In the genomic region with DNA sequence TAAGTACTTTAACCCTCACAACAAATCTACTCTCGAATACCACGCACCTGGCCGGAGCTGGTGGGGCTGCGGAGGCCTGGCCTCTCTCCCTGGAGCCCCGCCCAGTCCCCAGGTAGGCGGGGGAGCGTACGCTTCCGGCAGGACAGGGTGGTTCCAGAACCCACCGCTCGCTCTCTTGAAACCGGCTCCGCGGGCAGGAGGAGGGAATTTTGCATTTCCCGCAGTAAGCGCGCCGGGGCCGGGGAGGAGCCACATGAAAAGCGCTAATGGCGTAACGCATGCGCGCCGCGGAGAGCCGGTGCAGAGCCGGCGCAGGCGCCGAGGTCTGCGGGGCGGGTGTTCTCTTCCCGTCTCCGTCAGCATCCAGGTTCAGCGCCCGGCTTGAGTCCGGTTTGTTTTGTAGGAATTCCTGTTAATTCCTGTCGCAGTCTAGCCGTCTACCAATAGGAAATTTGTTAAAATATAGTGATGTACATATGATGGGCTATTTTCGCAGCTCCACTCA, we compare ENCODE assay signal across 8 cellular contexts. TPM values are rescaled to one million over a fixed set of nuclear protein-coding genes. Genes with fewer than 3 reads are reported as not detected.
DNase-seq lines count a peak whose midpoint lies in the region; ATAC-seq, FAIRE-seq and TF ChIP-seq lines count a peak whose summit lies in the region.

No MANE protein-coding gene starts in this region.

- H3K4ac ChIP-seq in neuronal stem cell (ENCODE audit: low read length) = no peak overlapping the region

- no CpG with 5 or more reads among the region's 41 CpGs for WGBS in neuronal stem cell (ENCODE audit: extremely low coverage in 2 of 2, insufficient read length in 2 of 2, insufficient replicate concordance in 1 of 2), 2 donors

- no peak overlapping the region for H3K9ac ChIP-seq in neuronal stem cell (ENCODE audit: low read depth, low read length, poor library complexity)

- H2AK5ac ChIP-seq in neuronal stem cell (ENCODE audit: low read depth, low read length) = no peak overlapping the region

- no peak overlapping the region for H2BK5ac ChIP-seq in neuronal stem cell (ENCODE audit: low read length)

- TF ChIP-seq CTCF in RWPE2 (IDR thresholded peaks at IDR 0.05; ENCODE audit: poor library complexity, severe bottlenecking) = no peak

- no peak overlapping the region for H3K14ac ChIP-seq in neuronal stem cell (ENCODE audit: low read length)

- H3K27ac ChIP-seq in KOPT-K1 (ENCODE audit: low read depth, low read length, poor library complexity, severe bottlenecking) (peak overlapping the region; percentile 10), RWPE2 (ENCODE audit: poor library complexity, severe bottlenecking) (no peak overlapping the region), neuronal stem cell (replicated peaks; ENCODE audit: low read length) (no peak overlapping the region), substantia nigra (ENCODE audit: low read depth, low read length, poor library complexity, severe bottlenecking) (peak overlapping the region; percentile 45)

- peak; percentile 93 for DNase-seq in Daoy (ENCODE audit: low read depth)
- DNase-seq in RWPE2 (ENCODE audit: low spot score) = peak; percentile 85
- peak; percentile 72 for DNase-seq in activated gamma-delta T cell treated with Interleukin-2 at 50 U/mL for 16 hours
- DNase-seq in frontal cortex (ENCODE audit: low spot score in 2 of 2) = peak; percentile 26 to 59
- peak; percentile 79 for DNase-seq in neuronal stem cell (ENCODE audit: low spot score)
- peak in 46 of 49 donors; percentile 21 to 89 (median 68) for DNase-seq in substantia nigra (lab: John Stamatoyannopoulos, UW)

- H3K27me3 ChIP-seq in RWPE2 (ENCODE audit: insufficient read depth, poor library complexity, severe bottlenecking) (no peaks in the 10 kb centered on the region), neuronal stem cell (ENCODE audit: control insufficient read depth in 3 of 3, insufficient read depth in 3 of 3, low read depth in 1 of 3, low read length in 3 of 3) (peaks cover 0 to 5% (median 0%) of the 10 kb centered on the region in 3 experiments)

- H3K4me2 ChIP-seq in neuronal stem cell (ENCODE audit: insufficient read depth, low read length, poor library complexity, severe bottlenecking) = peak overlapping the region; percentile 90

- H2BK12ac ChIP-seq in neuronal stem cell (ENCODE audit: low read length) = no peak overlapping the region

- H4K8ac ChIP-seq in neuronal stem cell (ENCODE audit: low read depth, low read length) = no peak overlapping the region

- H3K9me3 ChIP-seq in KOPT-K1 (ENCODE audit: insufficient read depth, low read length, poor library complexity, severe bottlenecking) = no peaks in the 10 kb centered on the region
- H3K9me3 ChIP-seq in RWPE2 (ENCODE audit: severe bottlenecking) = no peaks in the 10 kb centered on the region
- peaks cover 0 to 5% of the 10 kb centered on the region in 2 donors for H3K9me3 ChIP-seq in neuronal stem cell (replicated peaks in 1 of 2; ENCODE audit: control insufficient read depth in 2 of 2, insufficient read depth in 1 of 2, low read depth in 1 of 2, low read length in 2 of 2)

- no peak overlapping the region for H2BK15ac ChIP-seq in neuronal stem cell (ENCODE audit: low read length)

- no peak overlapping the region for H3K23ac ChIP-seq in neuronal stem cell (ENCODE audit: low read depth, low read length, poor library complexity)

- peak overlapping the region; percentile 82 for H2AFZ ChIP-seq in neuronal stem cell (ENCODE audit: low read length)

- H3K4me3 ChIP-seq in RWPE2 (ENCODE audit: severe bottlenecking) = peak overlapping the region; percentile 37
- H3K4me3 ChIP-seq in neuronal stem cell (ENCODE audit: low read length in 2 of 2) = peak overlapping the region; percentile 41 to 75

- H3K4me1 ChIP-seq in RWPE2 (ENCODE audit: insufficient read depth, poor library complexity, severe bottlenecking) (no peaks in the 10 kb centered on the region), neuronal stem cell (ENCODE audit: control insufficient read depth in 2 of 2, insufficient read depth in 1 of 2, low read depth in 1 of 2, low read length in 2 of 2) (peaks cover 3 to 5% of the 10 kb centered on the region in 2 donors)

- no peak for FAIRE-seq in frontal cortex (lab: Jason Lieb, UNC)

- H3K79me1 ChIP-seq in neuronal stem cell (ENCODE audit: low read depth, low read length) = no peaks in the 10 kb centered on the region

- no peaks in the 10 kb centered on the region for H3K36me3 ChIP-seq in KOPT-K1 (ENCODE audit: insufficient read depth, low read length)
- no peaks in the 10 kb centered on the region for H3K36me3 ChIP-seq in RWPE2 (ENCODE audit: low read depth)
- H3K36me3 ChIP-seq in neuronal stem cell (replicated peaks in 1 of 2; ENCODE audit: control insufficient read depth in 2 of 2, insufficient read depth in 2 of 2, low read length in 2 of 2) = no peaks in the 10 kb centered on the region

- H3K18ac ChIP-seq in neuronal stem cell (ENCODE audit: low read length) = peak overlapping the region; percentile 40

- H4K91ac ChIP-seq in neuronal stem cell (ENCODE audit: low read depth, low read length, poor library complexity) = no peak overlapping the region

- ATAC-seq in GM21825 (IDR thresholded peaks at IDR 0.05; ENCODE audit: unreplicated experiment) (peak; percentile 74), RWPE2 (ENCODE audit: low read depth) (peak; percentile 89)

- no peak overlapping the region for H2BK120ac ChIP-seq in neuronal stem cell (ENCODE audit: low read depth, low read length)

RNA-seq across cellular contexts. Expression of gene CAVIN4, which starts 20.8 kb away (rescaled TPM):
- 2.2 and 3.5 TPM in 2 replicates for total RNA-seq in Daoy (2014; rRNA removed; shearing (Covaris generic))
- 14.7 TPM for total RNA-seq in frontal cortex
- polyA plus RNA-seq in neuronal stem cell (2013, experiment 1 of 2) = 4.7 TPM
- polyA plus RNA-seq in neuronal stem cell (2013, experiment 2 of 2) = 4.9 TPM

Comparison
In these comparisons a context has a peak if more than half of its experiments do, and no peak if none do; other contexts are left out.
1. DNase-seq: peak in every context shown above with its lines; median percentile 93 in Daoy; 85 in RWPE2; 79 in neuronal stem cell; 72 in activated gamma-delta T cell treated with Interleukin-2 at 50 U/mL for 16 hours; 68 in substantia nigra; 42 in frontal cortex.
2. H3K27ac ChIP-seq: peak in KOPT-K1 (single experiment) and substantia nigra (single experiment); none in RWPE2 (single experiment) and neuronal stem cell (single experiment).